1 cellular context compared by ENCODE assay signal in the genomic region with DNA sequence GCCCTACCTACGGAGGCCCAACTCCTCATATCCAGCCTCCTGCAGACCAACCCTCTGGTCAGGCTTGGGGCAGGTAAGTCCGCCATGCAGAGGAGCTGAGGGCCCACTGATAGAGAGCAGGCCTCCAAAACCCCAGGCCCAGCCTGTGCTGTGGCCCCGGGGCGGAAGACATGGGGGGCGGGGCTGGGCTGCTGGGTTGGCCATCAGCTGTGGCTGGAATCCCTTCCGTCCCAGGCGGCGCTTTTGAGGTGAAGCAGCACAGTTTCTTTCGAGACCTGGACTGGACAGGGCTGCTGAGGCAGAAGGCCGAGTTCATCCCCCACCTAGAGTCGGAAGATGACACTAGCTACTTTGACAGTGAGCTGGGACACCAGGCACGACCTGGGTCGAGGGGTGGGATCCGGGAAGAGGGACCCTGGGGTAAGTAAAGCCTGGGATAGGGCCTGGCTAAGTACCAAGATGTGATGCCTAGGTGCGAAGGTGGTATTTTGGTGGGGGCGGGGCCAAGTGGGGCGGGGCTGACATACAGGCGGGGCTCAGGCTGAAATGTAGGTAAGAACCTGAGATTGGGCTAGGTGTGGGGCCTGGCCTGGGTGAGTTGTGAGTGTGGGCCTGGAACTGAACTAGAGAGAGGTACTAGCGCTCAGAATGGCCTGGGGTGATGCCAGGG.
TF ChIP-seq lines count a peak whose summit lies in the region.

No MANE protein-coding gene starts in this region.

TF ChIP-seq in WTC11, 78 proteins besides CTCF, POLR2A, EP300 and RAD21:
- TF ChIP-seq, protein P1, sequence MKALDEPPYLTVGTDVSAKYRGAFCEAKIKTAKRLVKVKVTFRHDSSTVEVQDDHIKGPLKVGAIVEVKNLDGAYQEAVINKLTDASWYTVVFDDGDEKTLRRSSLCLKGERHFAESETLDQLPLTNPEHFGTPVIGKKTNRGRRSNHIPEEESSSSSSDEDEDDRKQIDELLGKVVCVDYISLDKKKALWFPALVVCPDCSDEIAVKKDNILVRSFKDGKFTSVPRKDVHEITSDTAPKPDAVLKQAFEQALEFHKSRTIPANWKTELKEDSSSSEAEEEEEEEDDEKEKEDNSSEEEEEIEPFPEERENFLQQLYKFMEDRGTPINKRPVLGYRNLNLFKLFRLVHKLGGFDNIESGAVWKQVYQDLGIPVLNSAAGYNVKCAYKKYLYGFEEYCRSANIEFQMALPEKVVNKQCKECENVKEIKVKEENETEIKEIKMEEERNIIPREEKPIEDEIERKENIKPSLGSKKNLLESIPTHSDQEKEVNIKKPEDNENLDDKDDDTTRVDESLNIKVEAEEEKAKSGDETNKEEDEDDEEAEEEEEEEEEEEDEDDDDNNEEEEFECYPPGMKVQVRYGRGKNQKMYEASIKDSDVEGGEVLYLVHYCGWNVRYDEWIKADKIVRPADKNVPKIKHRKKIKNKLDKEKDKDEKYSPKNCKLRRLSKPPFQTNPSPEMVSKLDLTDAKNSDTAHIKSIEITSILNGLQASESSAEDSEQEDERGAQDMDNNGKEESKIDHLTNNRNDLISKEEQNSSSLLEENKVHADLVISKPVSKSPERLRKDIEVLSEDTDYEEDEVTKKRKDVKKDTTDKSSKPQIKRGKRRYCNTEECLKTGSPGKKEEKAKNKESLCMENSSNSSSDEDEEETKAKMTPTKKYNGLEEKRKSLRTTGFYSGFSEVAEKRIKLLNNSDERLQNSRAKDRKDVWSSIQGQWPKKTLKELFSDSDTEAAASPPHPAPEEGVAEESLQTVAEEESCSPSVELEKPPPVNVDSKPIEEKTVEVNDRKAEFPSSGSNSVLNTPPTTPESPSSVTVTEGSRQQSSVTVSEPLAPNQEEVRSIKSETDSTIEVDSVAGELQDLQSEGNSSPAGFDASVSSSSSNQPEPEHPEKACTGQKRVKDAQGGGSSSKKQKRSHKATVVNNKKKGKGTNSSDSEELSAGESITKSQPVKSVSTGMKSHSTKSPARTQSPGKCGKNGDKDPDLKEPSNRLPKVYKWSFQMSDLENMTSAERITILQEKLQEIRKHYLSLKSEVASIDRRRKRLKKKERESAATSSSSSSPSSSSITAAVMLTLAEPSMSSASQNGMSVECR (CRISPR knock-in tag; IDR thresholded peaks at IDR 0.05; ENCODE audit: borderline replicate concordance), result no peak
- TF ChIP-seq, protein P2, sequence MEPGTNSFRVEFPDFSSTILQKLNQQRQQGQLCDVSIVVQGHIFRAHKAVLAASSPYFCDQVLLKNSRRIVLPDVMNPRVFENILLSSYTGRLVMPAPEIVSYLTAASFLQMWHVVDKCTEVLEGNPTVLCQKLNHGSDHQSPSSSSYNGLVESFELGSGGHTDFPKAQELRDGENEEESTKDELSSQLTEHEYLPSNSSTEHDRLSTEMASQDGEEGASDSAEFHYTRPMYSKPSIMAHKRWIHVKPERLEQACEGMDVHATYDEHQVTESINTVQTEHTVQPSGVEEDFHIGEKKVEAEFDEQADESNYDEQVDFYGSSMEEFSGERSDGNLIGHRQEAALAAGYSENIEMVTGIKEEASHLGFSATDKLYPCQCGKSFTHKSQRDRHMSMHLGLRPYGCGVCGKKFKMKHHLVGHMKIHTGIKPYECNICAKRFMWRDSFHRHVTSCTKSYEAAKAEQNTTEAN (CRISPR knock-in tag; IDR thresholded peaks at IDR 0.05), result no peak
- TF ChIP-seq JUN (CRISPR knock-in tag; IDR thresholded peaks at IDR 0.05), result no peak
- TF ChIP-seq FOXP1 (CRISPR knock-in tag; IDR thresholded peaks at IDR 0.05; ENCODE audit: borderline replicate concordance), result no peak
- TF ChIP-seq ZNF138 (CRISPR knock-in tag; conservative IDR thresholded peaks at IDR 0.05), result no peak
- TF ChIP-seq NR1H2 (CRISPR knock-in tag; IDR thresholded peaks at IDR 0.05), result no peak
- TF ChIP-seq, protein P3, sequence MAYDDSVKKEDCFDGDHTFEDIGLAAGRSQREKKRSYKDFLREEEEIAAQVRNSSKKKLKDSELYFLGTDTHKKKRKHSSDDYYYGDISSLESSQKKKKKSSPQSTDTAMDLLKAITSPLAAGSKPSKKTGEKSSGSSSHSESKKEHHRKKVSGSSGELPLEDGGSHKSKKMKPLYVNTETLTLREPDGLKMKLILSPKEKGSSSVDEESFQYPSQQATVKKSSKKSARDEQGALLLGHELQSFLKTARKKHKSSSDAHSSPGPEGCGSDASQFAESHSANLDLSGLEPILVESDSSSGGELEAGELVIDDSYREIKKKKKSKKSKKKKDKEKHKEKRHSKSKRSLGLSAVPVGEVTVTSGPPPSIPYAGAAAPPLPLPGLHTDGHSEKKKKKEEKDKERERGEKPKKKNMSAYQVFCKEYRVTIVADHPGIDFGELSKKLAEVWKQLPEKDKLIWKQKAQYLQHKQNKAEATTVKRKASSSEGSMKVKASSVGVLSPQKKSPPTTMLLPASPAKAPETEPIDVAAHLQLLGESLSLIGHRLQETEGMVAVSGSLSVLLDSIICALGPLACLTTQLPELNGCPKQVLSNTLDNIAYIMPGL (CRISPR knock-in tag; IDR thresholded peaks at IDR 0.05), result no peak
- no peak for TF ChIP-seq EMX1 (CRISPR knock-in tag; IDR thresholded peaks at IDR 0.05)
- no peak for TF ChIP-seq ELF4 (CRISPR knock-in tag; IDR thresholded peaks at IDR 0.05; ENCODE audit: low read depth)
- no peak for TF ChIP-seq ETV6 (CRISPR knock-in tag; IDR thresholded peaks at IDR 0.05)
- TF ChIP-seq NFYB (CRISPR knock-in tag; conservative IDR thresholded peaks at IDR 0.05; ENCODE audit: low read depth), result no peak
- no peak for TF ChIP-seq ATF1 (CRISPR knock-in tag; IDR thresholded peaks at IDR 0.05)
- no peak for TF ChIP-seq CREB1 (CRISPR knock-in tag; IDR thresholded peaks at IDR 0.05)
- TF ChIP-seq, protein P4, sequence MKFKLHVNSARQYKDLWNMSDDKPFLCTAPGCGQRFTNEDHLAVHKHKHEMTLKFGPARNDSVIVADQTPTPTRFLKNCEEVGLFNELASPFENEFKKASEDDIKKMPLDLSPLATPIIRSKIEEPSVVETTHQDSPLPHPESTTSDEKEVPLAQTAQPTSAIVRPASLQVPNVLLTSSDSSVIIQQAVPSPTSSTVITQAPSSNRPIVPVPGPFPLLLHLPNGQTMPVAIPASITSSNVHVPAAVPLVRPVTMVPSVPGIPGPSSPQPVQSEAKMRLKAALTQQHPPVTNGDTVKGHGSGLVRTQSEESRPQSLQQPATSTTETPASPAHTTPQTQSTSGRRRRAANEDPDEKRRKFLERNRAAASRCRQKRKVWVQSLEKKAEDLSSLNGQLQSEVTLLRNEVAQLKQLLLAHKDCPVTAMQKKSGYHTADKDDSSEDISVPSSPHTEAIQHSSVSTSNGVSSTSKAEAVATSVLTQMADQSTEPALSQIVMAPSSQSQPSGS (CRISPR knock-in tag; IDR thresholded peaks at IDR 0.05; ENCODE audit: borderline replicate concordance, low read depth), result no peak
- TF ChIP-seq, protein P5, sequence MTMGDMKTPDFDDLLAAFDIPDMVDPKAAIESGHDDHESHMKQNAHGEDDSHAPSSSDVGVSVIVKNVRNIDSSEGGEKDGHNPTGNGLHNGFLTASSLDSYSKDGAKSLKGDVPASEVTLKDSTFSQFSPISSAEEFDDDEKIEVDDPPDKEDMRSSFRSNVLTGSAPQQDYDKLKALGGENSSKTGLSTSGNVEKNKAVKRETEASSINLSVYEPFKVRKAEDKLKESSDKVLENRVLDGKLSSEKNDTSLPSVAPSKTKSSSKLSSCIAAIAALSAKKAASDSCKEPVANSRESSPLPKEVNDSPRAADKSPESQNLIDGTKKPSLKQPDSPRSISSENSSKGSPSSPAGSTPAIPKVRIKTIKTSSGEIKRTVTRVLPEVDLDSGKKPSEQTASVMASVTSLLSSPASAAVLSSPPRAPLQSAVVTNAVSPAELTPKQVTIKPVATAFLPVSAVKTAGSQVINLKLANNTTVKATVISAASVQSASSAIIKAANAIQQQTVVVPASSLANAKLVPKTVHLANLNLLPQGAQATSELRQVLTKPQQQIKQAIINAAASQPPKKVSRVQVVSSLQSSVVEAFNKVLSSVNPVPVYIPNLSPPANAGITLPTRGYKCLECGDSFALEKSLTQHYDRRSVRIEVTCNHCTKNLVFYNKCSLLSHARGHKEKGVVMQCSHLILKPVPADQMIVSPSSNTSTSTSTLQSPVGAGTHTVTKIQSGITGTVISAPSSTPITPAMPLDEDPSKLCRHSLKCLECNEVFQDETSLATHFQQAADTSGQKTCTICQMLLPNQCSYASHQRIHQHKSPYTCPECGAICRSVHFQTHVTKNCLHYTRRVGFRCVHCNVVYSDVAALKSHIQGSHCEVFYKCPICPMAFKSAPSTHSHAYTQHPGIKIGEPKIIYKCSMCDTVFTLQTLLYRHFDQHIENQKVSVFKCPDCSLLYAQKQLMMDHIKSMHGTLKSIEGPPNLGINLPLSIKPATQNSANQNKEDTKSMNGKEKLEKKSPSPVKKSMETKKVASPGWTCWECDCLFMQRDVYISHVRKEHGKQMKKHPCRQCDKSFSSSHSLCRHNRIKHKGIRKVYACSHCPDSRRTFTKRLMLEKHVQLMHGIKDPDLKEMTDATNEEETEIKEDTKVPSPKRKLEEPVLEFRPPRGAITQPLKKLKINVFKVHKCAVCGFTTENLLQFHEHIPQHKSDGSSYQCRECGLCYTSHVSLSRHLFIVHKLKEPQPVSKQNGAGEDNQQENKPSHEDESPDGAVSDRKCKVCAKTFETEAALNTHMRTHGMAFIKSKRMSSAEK (CRISPR knock-in tag; IDR thresholded peaks at IDR 0.05; ENCODE audit: borderline replicate concordance), result no peak
- no peak for TF ChIP-seq CREM (CRISPR knock-in tag; IDR thresholded peaks at IDR 0.05)
- TF ChIP-seq TEAD1 (CRISPR knock-in tag; IDR thresholded peaks at IDR 0.05), result no peak
- no peak for TF ChIP-seq TCF7 (CRISPR knock-in tag; IDR thresholded peaks at IDR 0.05; ENCODE audit: low read depth)
